ENCODE assay signal across 10 cellular contexts in genomic region chr4:75490155-75490554, GRCh38. TPM values are rescaled to one million over a fixed set of nuclear protein-coding genes. Genes with fewer than 3 reads are reported as not detected.
DNase-seq lines count a peak whose midpoint lies in the region; ATAC-seq, FAIRE-seq and TF ChIP-seq lines count a peak whose summit lies in the region.
"Had no signal": no experiment of that assay in that cellular context is flagged by ENCODE, and none has a peak within 500 bp of the region (broad histone marks: within the 10 kb centered on the region; RNA-seq: fewer than 3 reads in every experiment).

No MANE protein-coding gene starts in this region.

- H2BK12ac ChIP-seq in mesenchymal stem cell (ENCODE audit: low read length in 2 of 2): no peak overlapping the region

- no peak overlapping the region for H2AFZ ChIP-seq in mesenchymal stem cell (ENCODE audit: low read depth, low read length)

- peak; percentile 13 for DNase-seq in EL
- peak; percentile 2 for DNase-seq in MV-4-11 (lab: John Stamatoyannopoulos, UW)
- DNase-seq in bronchial epithelial cell (ENCODE audit: low read depth): peak; percentile 46
- DNase-seq in mesenchymal stem cell: peak; percentile 61
- no peak for DNase-seq in NCI-H526 treated with DMSO at 0.1 percent for 48 hours (lab: John Stamatoyannopoulos, UW)
- DNase-seq: activated CD8-positive, alpha-beta memory T cell treated with anti-CD3 and anti-CD28 coated beads, Interleukin-2, amount 10 ng/mL, durations not matched to agents 7 days and 5 days had no signal

- H3K4me3 ChIP-seq in bronchial epithelial cell (ENCODE audit: low read depth, low read length) (no peak overlapping the region), mesenchymal stem cell (ENCODE audit: insufficient read depth in 1 of 2, low read depth in 1 of 2, low read length in 2 of 2) (no peak overlapping the region)

- H3K9me3 ChIP-seq in mesenchymal stem cell (ENCODE audit: control insufficient read depth, low read length): no peaks in the 10 kb centered on the region
- H3K9me3 ChIP-seq: neutrophil had no signal

- H3K9ac ChIP-seq in mesenchymal stem cell (ENCODE audit: low read length): no peak overlapping the region

- no CpG with 5 or more reads among the region's 2 CpGs for WGBS in mesenchymal stem cell

- no peak overlapping the region for H2BK15ac ChIP-seq in mesenchymal stem cell (ENCODE audit: low read depth, poor library complexity, severe bottlenecking)

- no peak overlapping the region for H3K27ac ChIP-seq in mesenchymal stem cell (ENCODE audit: low read length, poor library complexity, severe bottlenecking)
- H3K27ac ChIP-seq: neutrophil had no signal

- H3K27me3 ChIP-seq in bronchial epithelial cell (ENCODE audit: control insufficient read depth, insufficient read depth, low read length) (no peaks in the 10 kb centered on the region), mesenchymal stem cell (ENCODE audit: control insufficient read depth in 1 of 2, insufficient read depth in 1 of 2, low read length in 2 of 2) (no peaks in the 10 kb centered on the region)
- H3K27me3 ChIP-seq: neutrophil had no signal

- no peak overlapping the region for H3K14ac ChIP-seq in mesenchymal stem cell (ENCODE audit: low read length in 2 of 2)

- no peak overlapping the region for H3K23ac ChIP-seq in mesenchymal stem cell (ENCODE audit: low read length in 2 of 2)

- no peak overlapping the region for H2AK5ac ChIP-seq in mesenchymal stem cell (ENCODE audit: low read length, severe bottlenecking)

- H3K79me1 ChIP-seq in mesenchymal stem cell (replicated peaks; ENCODE audit: low read length, poor library complexity, severe bottlenecking): peaks cover 10% of the 10 kb centered on the region

- H3K36me3 ChIP-seq in bronchial epithelial cell (ENCODE audit: control insufficient read depth, insufficient read depth, low read length) (peaks cover 8% of the 10 kb centered on the region), mesenchymal stem cell (ENCODE audit: control insufficient read depth in 1 of 2, insufficient read depth in 2 of 2, low read depth in 1 of 2, low read length in 2 of 2) (peaks cover 3 to 71% of the 10 kb centered on the region in 2 experiments)

- no peak overlapping the region for H4K91ac ChIP-seq in mesenchymal stem cell (ENCODE audit: low read length)

- no peak overlapping the region for H2BK120ac ChIP-seq in mesenchymal stem cell (ENCODE audit: low read depth, low read length)

- ATAC-seq in GM21723 (IDR thresholded peaks at IDR 0.05; ENCODE audit: unreplicated experiment): no peak
- no peak for ATAC-seq in GM19324 (IDR thresholded peaks at IDR 0.05; ENCODE audit: low FRiP score, unreplicated experiment)
- ATAC-seq in GM18511 (IDR thresholded peaks at IDR 0.05; ENCODE audit: unreplicated experiment): no peak
- ATAC-seq: activated CD8-positive, alpha-beta memory T cell treated with anti-CD3 and anti-CD28 coated beads, Interleukin-2, amount 10 ng/mL, durations not matched to agents 7 days and 5 days had no signal

- H2BK5ac ChIP-seq in mesenchymal stem cell (ENCODE audit: low read depth, low read length, poor library complexity, severe bottlenecking): no peak overlapping the region

- H3K4me2 ChIP-seq in mesenchymal stem cell (ENCODE audit: low read length, poor library complexity, severe bottlenecking): no peak overlapping the region

- no peaks in the 10 kb centered on the region for H3K4me1 ChIP-seq in mesenchymal stem cell (ENCODE audit: control insufficient read depth, insufficient read depth, low read depth, low read length)

- H3K4ac ChIP-seq in mesenchymal stem cell (ENCODE audit: low read depth in 1 of 2, low read length in 2 of 2): no peak overlapping the region

- H3K18ac ChIP-seq in mesenchymal stem cell (ENCODE audit: low read depth in 1 of 2, low read length in 2 of 2): no peak overlapping the region

- no peak overlapping the region for H4K8ac ChIP-seq in mesenchymal stem cell (ENCODE audit: low read length)

- no peak for TF ChIP-seq CTCF in bronchial epithelial cell (IDR thresholded peaks at IDR 0.05; ENCODE audit: insufficient read depth, low read length, severe bottlenecking)

- no peak for FAIRE-seq in bronchial epithelial cell (lab: Jason Lieb, UNC)

RNA-seq across cellular contexts. Expression of gene RCHY1, which starts 24.0 kb away (rescaled TPM):
- total RNA-seq in bronchial epithelial cell: 22.6 and 30.0 TPM in 2 replicates
- polyA plus RNA-seq in mesenchymal stem cell (2013, experiment 1 of 2): 19.9 TPM
- polyA plus RNA-seq in mesenchymal stem cell (2013, experiment 2 of 2): 20.4 TPM

RNA-seq across cellular contexts. Expression of gene THAP6, which starts 24.1 kb away (rescaled TPM):
- 9.7 and 12.3 TPM in 2 replicates for total RNA-seq in bronchial epithelial cell
- polyA plus RNA-seq in mesenchymal stem cell (2013, experiment 1 of 2): 8.5 TPM
- 8.6 TPM for polyA plus RNA-seq in mesenchymal stem cell (2013, experiment 2 of 2)
